20 cellular contexts compared by ENCODE assay signal in genomic region chr10:20737107-20737506, GRCh38.
DNase-seq lines count a peak whose midpoint lies in the region; ATAC-seq, FAIRE-seq and TF ChIP-seq lines count a peak whose summit lies in the region.
"Had no signal": no experiment of that assay in that cellular context is flagged by ENCODE, and none has a peak within 500 bp of the region (broad histone marks: within the 10 kb centered on the region; RNA-seq: fewer than 3 reads in every experiment).

No MANE protein-coding gene starts in this region.

- DNase-seq in NCI-H748 (lab: John Stamatoyannopoulos, UW; ENCODE audit: unreplicated experiment) (peak; percentile 67), NCI-H748 treated with DMSO at 0.1 percent for 48 hours (lab: John Stamatoyannopoulos, UW) (no peak), DMS53 (lab: John Stamatoyannopoulos, UW) (peak; percentile 95), NCI-H774 (lab: John Stamatoyannopoulos, UW) (peak; percentile 44), bronchial epithelial cell (ENCODE audit: low read depth) (peak; percentile 5), posterior cingulate gyrus (no peak), superior temporal gyrus (ENCODE audit: extremely low spot score) (no peak)
- DNase-seq: ACHN; Calu3; CD4-positive, CD25-positive, alpha-beta regulatory T cell; DMS 273 treated with DMSO at 0.1 percent for 48 hours; DMS79 treated with DMSO at 0.1 percent for 48 hours; EL; GOT3; H9 had no signal

- no peak for TF ChIP-seq CTCF in bronchial epithelial cell (IDR thresholded peaks at IDR 0.05; ENCODE audit: insufficient read depth, low read length, severe bottlenecking)

- no peaks in the 10 kb centered on the region for H3K27me3 ChIP-seq in bronchial epithelial cell (ENCODE audit: control insufficient read depth, insufficient read depth, low read length)
- H3K27me3 ChIP-seq: BLaER1 treated with 17β-estradiol and CSF1 and Interleukin-3, amounts not matched to agents 10 nM and 100 nM had no signal

- no peak overlapping the region for H3K4me3 ChIP-seq in bronchial epithelial cell (ENCODE audit: low read depth, low read length)
- H3K4me3 ChIP-seq: BLaER1 treated with 17β-estradiol and CSF1 and Interleukin-3, amounts not matched to agents 10 nM and 100 nM had no signal

- ATAC-seq in GM21576 (IDR thresholded peaks at IDR 0.05; ENCODE audit: unreplicated experiment) = no peak

- no peak for FAIRE-seq in bronchial epithelial cell (lab: Jason Lieb, UNC)
- FAIRE-seq: G401.6, GM12891, HTR-8/SVneo had no signal

- intact Hi-C loops in posterior cingulate gyrus (cut with DNase I) = no loop called here

- no peaks in the 10 kb centered on the region for H3K36me3 ChIP-seq in bronchial epithelial cell (ENCODE audit: control insufficient read depth, insufficient read depth, low read length)
- H3K36me3 ChIP-seq: BLaER1 treated with 17β-estradiol and CSF1 and Interleukin-3, amounts not matched to agents 10 nM and 100 nM had no signal

Comparison
In these comparisons a context has a peak if more than half of its experiments do, and no peak if none do; other contexts are left out.
1. DNase-seq: peak in NCI-H748 (single experiment), DMS53 (single experiment), NCI-H774 (single experiment) and bronchial epithelial cell (single experiment); none in NCI-H748 treated with DMSO at 0.1 percent for 48 hours (single experiment), posterior cingulate gyrus (0 of 10) and superior temporal gyrus (single experiment).